ENCODE assay signal across 23 cellular contexts in genomic region chr1:42171679-42172266, GRCh38. TPM values are rescaled to one million over a fixed set of nuclear protein-coding genes. Genes with fewer than 3 reads are reported as not detected.
A peak's percentile ranks its signal among the peaks of the same experiment; 100 is the strongest.
DNase-seq lines count a peak whose midpoint lies in the region; TF ChIP-seq lines count a peak whose summit lies in the region.
"Had no signal": no experiment of that assay in that cellular context is flagged by ENCODE, and none has a peak within 500 bp of the region (broad histone marks: within the 10 kb centered on the region; RNA-seq: fewer than 3 reads in every experiment).

No MANE protein-coding gene starts in this region.

- H3K36me3 ChIP-seq in Peyer's patch, result no peaks in the 10 kb centered on the region
- no peaks in the 10 kb centered on the region for H3K36me3 ChIP-seq in left ventricle myocardium inferior
- no peaks in the 10 kb centered on the region for H3K36me3 ChIP-seq in osteoblast (ENCODE audit: insufficient read depth, low read length)
- H3K36me3 ChIP-seq in hepatocyte (replicated peaks; ENCODE audit: insufficient read depth, low read depth), result no peaks in the 10 kb centered on the region
- no peaks in the 10 kb centered on the region for H3K36me3 ChIP-seq in vagina

- H3K27ac ChIP-seq in Peyer's patch (peak overlapping the region in 3 of 4 donors; percentile 44 to 94 (median 81)), left ventricle myocardium inferior (replicated peaks) (peak overlapping the region; percentile 95), osteoblast (ENCODE audit: low read depth, low read length) (no peak overlapping the region), hepatocyte (no peak overlapping the region), vagina (no peak overlapping the region)
- H3K27ac ChIP-seq: GM23248, neutrophil, SK-N-MC had no signal

- H3K4me1 ChIP-seq in Peyer's patch (peaks cover 0 to 14% (median 4%) of the 10 kb centered on the region in 4 donors), left ventricle myocardium inferior (peaks cover 49% of the 10 kb centered on the region), osteoblast (ENCODE audit: insufficient read depth, low read length) (peaks cover 9% of the 10 kb centered on the region), hepatocyte (ENCODE audit: insufficient read depth) (peaks cover 9% of the 10 kb centered on the region), vagina (peaks cover 48% of the 10 kb centered on the region)

- no peaks in the 10 kb centered on the region for H3K9me3 ChIP-seq in Peyer's patch
- H3K9me3 ChIP-seq in left ventricle myocardium inferior (replicated peaks), result no peaks in the 10 kb centered on the region
- no peaks in the 10 kb centered on the region for H3K9me3 ChIP-seq in osteoblast (ENCODE audit: low read depth, low read length)
- H3K9me3 ChIP-seq in hepatocyte (ENCODE audit: low read depth), result no peaks in the 10 kb centered on the region
- no peaks in the 10 kb centered on the region for H3K9me3 ChIP-seq in vagina
- H3K9me3 ChIP-seq: neutrophil had no signal

- H3K4me2 ChIP-seq in osteoblast (ENCODE audit: insufficient read depth, low read length) (no peak overlapping the region), hepatocyte (no peak overlapping the region)

- H2AFZ ChIP-seq in osteoblast (ENCODE audit: low read length), result no peak overlapping the region
- H2AFZ ChIP-seq in hepatocyte, result no peak overlapping the region
- H2AFZ ChIP-seq: GM23248 had no signal

- intact Hi-C loops in left ventricle myocardium inferior (cut with micrococcal nuclease) (no loop called here), vagina (cut with DNase I) (loop anchor here (10.0 kb wide), 1 partner anchor 597 kb away; no protein-coding TSS in a partner anchor)

- H3K27me3 ChIP-seq in Peyer's patch, result no peaks in the 10 kb centered on the region
- H3K27me3 ChIP-seq in left ventricle myocardium inferior (ENCODE audit: low read depth), result no peaks in the 10 kb centered on the region
- H3K27me3 ChIP-seq in osteoblast (ENCODE audit: insufficient read depth, low read length), result no peaks in the 10 kb centered on the region
- H3K27me3 ChIP-seq in hepatocyte, result no peaks in the 10 kb centered on the region
- H3K27me3 ChIP-seq in vagina, result no peaks in the 10 kb centered on the region
- H3K27me3 ChIP-seq: neutrophil had no signal

- no peaks in the 10 kb centered on the region for H3K79me2 ChIP-seq in osteoblast (ENCODE audit: insufficient read depth, low read length)
- no peaks in the 10 kb centered on the region for H3K79me2 ChIP-seq in hepatocyte

- DNase-seq in DMS 273 (lab: John Stamatoyannopoulos, UW; ENCODE audit: unreplicated experiment), result peak; percentile 72
- no peak for DNase-seq in Peyer's patch
- no peak for DNase-seq in left ventricle myocardium inferior
- peak; percentile 42 for DNase-seq in osteoblast (ENCODE audit: insufficient read length, low spot score, missing footprints)
- DNase-seq in globus pallidus (ENCODE audit: low spot score), result no peak
- DNase-seq in hepatocyte (ENCODE audit: low spot score), result no peak
- DNase-seq in vagina (ENCODE audit: extremely low spot score in 2 of 2), result no peak
- DNase-seq: activated CD4-positive, alpha-beta T cell treated with anti-CD3 and anti-CD28 coated beads, Interleukin-2, amount 50 U/mL, for 48 hours; activated gamma-delta T cell treated with Interleukin-2 at 50 U/mL for 16 hours; CD4-positive, alpha-beta memory T cell; GF-D8; GM23248; IMR-90; NCI-H1436; PC-3; substantia nigra; T-helper 2 cell had no signal

- H4K20me1 ChIP-seq in osteoblast (ENCODE audit: insufficient read depth, low read length), result peaks cover 13% of the 10 kb centered on the region
- H4K20me1 ChIP-seq in hepatocyte (ENCODE audit: insufficient read depth, poor library complexity, severe bottlenecking), result no peaks in the 10 kb centered on the region

- no peak for TF ChIP-seq POLR2A in Peyer's patch (IDR thresholded peaks at IDR 0.05)
- no peak for TF ChIP-seq POLR2A in vagina (IDR thresholded peaks at IDR 0.05)

- TF ChIP-seq CTCF in Peyer's patch (IDR thresholded peaks at IDR 0.05), result no peak
- no peak for TF ChIP-seq CTCF in left ventricle myocardium inferior (IDR thresholded peaks at IDR 0.05; ENCODE audit: borderline replicate concordance)
- TF ChIP-seq CTCF in osteoblast (IDR thresholded peaks at IDR 0.05; ENCODE audit: extremely low read depth, low read depth, low read length), result no peak
- no peak for TF ChIP-seq CTCF in hepatocyte (IDR thresholded peaks at IDR 0.05; ENCODE audit: poor library complexity)
- no peak for TF ChIP-seq CTCF in vagina (IDR thresholded peaks at IDR 0.05)

- H3K9me2 ChIP-seq in hepatocyte (replicated peaks; ENCODE audit: insufficient read depth), result no peaks in the 10 kb centered on the region

- H3K4me3 ChIP-seq in Peyer's patch, result no peak overlapping the region
- H3K4me3 ChIP-seq in left ventricle myocardium inferior, result no peak overlapping the region
- no peak overlapping the region for H3K4me3 ChIP-seq in osteoblast (ENCODE audit: insufficient read depth, low read length)
- no peak overlapping the region for H3K4me3 ChIP-seq in hepatocyte
- H3K4me3 ChIP-seq in vagina, result no peak overlapping the region
- H3K4me3 ChIP-seq: GM23248, SK-N-MC had no signal

- WGBS in hepatocyte (ENCODE audit: low lambda C conversion rate, missing lambda C conversion rate), result 73% methylated on average over 6 of the region's 6 CpGs

RNA-seq across cellular contexts. Expression of gene GUCA2A, which starts 7.2 kb away (rescaled TPM):
- total RNA-seq in Peyer's patch (1,000 to 10,000 TPM in 3 of 4 donors, 10 to 100 TPM in 1; 27.2 to 4,654 (median 2,038) TPM), left ventricle myocardium inferior (not detected), osteoblast (not detected in 2 replicates), hepatocyte (6.5 and 13.5 TPM in 2 replicates), vagina (not detected)
- polyA plus RNA-seq in hepatocyte, result 8.7 and 11.0 TPM in 2 replicates
- total RNA-seq: CD4-positive, alpha-beta memory T cell; esophagus mucosa; frontal cortex; GM23248; IMR-90; M059J; PC-3; WTC11 had no signal
- polyA plus RNA-seq: CD4-positive, alpha-beta memory T cell; GM23248; IMR-90 had no signal

RNA-seq across cellular contexts. Expression of gene GUCA2B, which starts 18.6 kb away (rescaled TPM):
- total RNA-seq in Peyer's patch, result 100 to 1,000 TPM in 3 of 4 donors, 10 to 100 TPM in 1; 35.5 to 708 (median 256) TPM
- not detected for total RNA-seq in left ventricle myocardium inferior
- total RNA-seq in osteoblast, result not detected in 2 replicates
- total RNA-seq in hepatocyte, result 6.5 TPM in 1 of 2 replicates, not detected in the other
- 0.71 and 1.9 TPM in 2 replicates for polyA plus RNA-seq in hepatocyte
- total RNA-seq in vagina, result not detected
- total RNA-seq: CD4-positive, alpha-beta memory T cell; esophagus mucosa; frontal cortex; GM23248; IMR-90; M059J; PC-3; WTC11 had no signal
- polyA plus RNA-seq: CD4-positive, alpha-beta memory T cell; GM23248; IMR-90 had no signal

Comparison
In these comparisons a context has a peak if more than half of its experiments do, and no peak if none do; other contexts are left out.
1. DNase-seq: peak in DMS 273 (single experiment) and osteoblast (single experiment); none in Peyer's patch (0 of 3), left ventricle myocardium inferior (single experiment), globus pallidus (single experiment), hepatocyte (single experiment) and vagina (0 of 2).
2. H3K27ac ChIP-seq: peak in Peyer's patch (3 of 4) and left ventricle myocardium inferior (single experiment); none in osteoblast (single experiment), hepatocyte (single experiment) and vagina (single experiment).